In the genomic region with DNA sequence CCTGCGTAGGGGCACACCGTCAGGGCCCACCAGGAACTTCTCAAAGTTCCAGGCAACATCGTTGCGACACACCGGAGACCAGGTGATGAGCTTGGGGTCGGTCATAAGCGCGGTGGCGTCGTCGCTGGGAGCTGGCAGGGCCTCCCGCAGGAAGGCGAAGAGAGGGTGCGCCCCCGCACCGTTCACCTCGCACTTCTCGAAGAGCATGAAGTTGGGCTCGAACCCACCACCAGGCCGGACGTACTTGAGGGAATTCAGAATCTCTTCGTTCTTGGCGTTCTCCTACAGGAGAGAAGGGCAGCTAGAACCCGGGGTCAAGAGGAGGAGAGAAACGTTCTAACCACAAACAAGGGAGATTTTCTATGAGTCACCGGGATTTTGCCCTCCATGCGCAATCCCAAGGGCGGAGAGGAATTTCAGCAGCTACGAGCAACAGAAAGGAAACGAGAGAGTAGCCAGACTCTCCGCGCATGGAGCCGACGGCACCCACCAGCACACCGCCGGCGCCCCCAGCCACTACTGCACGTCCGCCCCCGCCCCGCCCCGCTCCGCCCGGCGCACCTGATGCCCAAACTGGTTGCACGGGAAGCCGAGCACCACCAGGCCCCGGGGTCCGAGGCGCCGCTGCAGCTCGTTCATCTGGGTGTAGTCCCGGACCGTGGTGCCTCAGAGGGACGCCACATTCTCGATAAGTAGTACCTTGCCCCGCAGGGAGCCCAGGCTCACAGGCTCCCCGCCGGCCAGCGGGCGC, we compare ENCODE assay signal across 8 cellular contexts. TPM values are rescaled to one million over a fixed set of nuclear protein-coding genes. Genes with fewer than 3 reads are reported as not detected.
DNase-seq lines count a peak whose midpoint lies in the region; ATAC-seq and TF ChIP-seq lines count a peak whose summit lies in the region.

No MANE protein-coding gene starts in this region.

- H3K4me3 ChIP-seq in HFF-Myc (replicated peaks; ENCODE audit: low read depth, low read length) (peak overlapping the region; percentile 86), PC-3 (ENCODE audit: low read length) (peak overlapping the region; percentile 87), uterus (peak overlapping the region; percentile 86 to 87)

- no peaks in the 10 kb centered on the region for H4K20me1 ChIP-seq in PC-3 (ENCODE audit: low read length)

- peak overlapping the region; percentile 79 for H3K4me2 ChIP-seq in PC-3 (ENCODE audit: low read length)

- TSS peak; percentile 77 for BruUV-seq in PC-3 (replicated peaks; lab: Mats Ljungman, UMichigan)

- H3K27me3 ChIP-seq in PC-3 (ENCODE audit: low read length): no peaks in the 10 kb centered on the region
- H3K27me3 ChIP-seq in uterus: no peaks in the 10 kb centered on the region

- peak; percentile 30 for ATAC-seq in PC-3
- ATAC-seq in omental fat pad (ENCODE audit: low FRiP score): peak; percentile 74
- ATAC-seq in GM18858 (IDR thresholded peaks at IDR 0.05; ENCODE audit: unreplicated experiment): no peak

- H3K9ac ChIP-seq in PC-3 (ENCODE audit: low read length): peak overlapping the region; percentile 89

- H3F3A ChIP-seq in PC-3 (ENCODE audit: low read length, unreplicated experiment): peaks cover 10% of the 10 kb centered on the region

- H3K4me1 ChIP-seq in PC-3 (ENCODE audit: insufficient read depth, low read length) (peaks cover 27% of the 10 kb centered on the region), uterus (peaks cover 0 to 10% of the 10 kb centered on the region in 2 donors)

- CTCF ChIA-PET in PC-3 (lab: Charles Lee): no interaction called here

- POLR2A ChIA-PET in PC-3 (lab: Charles Lee; ENCODE audit: unreplicated experiment): interaction anchor here (0.5 to 1.7 kb wide), 4 partner anchors 18 to 113 kb away, joined by 3 to 9 read pairs (median 5); a partner anchor contains a TSS

- H2AFZ ChIP-seq in PC-3 (ENCODE audit: low read length): peak overlapping the region; percentile 60

- H3K27ac ChIP-seq in PC-3 (ENCODE audit: low read length) (peak overlapping the region; percentile 90), uterus (peak overlapping the region; percentile 81 to 92)

- H3K36me3 ChIP-seq in PC-3 (ENCODE audit: low read depth, low read length) (peaks cover 37% of the 10 kb centered on the region), uterus (no peaks in the 10 kb centered on the region)

- H3K79me2 ChIP-seq in PC-3 (ENCODE audit: low read length): peaks cover 29% of the 10 kb centered on the region

- H3K9me3 ChIP-seq in PC-3 (ENCODE audit: low read length) (no peaks in the 10 kb centered on the region), uterus (no peaks in the 10 kb centered on the region)

- no peak for TF ChIP-seq CTCF in HFF-Myc (IDR thresholded peaks at IDR 0.05; ENCODE audit: low read depth, low read length, missing control alignments)
- TF ChIP-seq CTCF in PC-3 (conservative IDR thresholded peaks at IDR 0.05; ENCODE audit: low read depth, low read length): no peak
- no peak for TF ChIP-seq CTCF in omental fat pad (IDR thresholded peaks at IDR 0.05)
- TF ChIP-seq CTCF in uterus (IDR thresholded peaks at IDR 0.05): no peak

- intact Hi-C loops in PC-3 (cut with micrococcal nuclease) (loop anchor here (2.0 kb wide), 1 partner anchor 17 kb away; a partner anchor contains a TSS), uterus (cut with DNase I; ENCODE audit: low total_unique reads) (loop anchor here (5.0 kb wide), 1 partner anchor 55 kb away; a partner anchor contains a TSS)

- TF ChIP-seq POLR2A in uterus (IDR thresholded peaks at IDR 0.05): no peak

- DNase-seq in EL: peak; percentile 90
- peak; percentile 52 for DNase-seq in HFF-Myc (ENCODE audit: extremely low read depth, low read depth)
- DNase-seq in PC-3: peak; percentile 77
- peak; percentile 11 to 44 (median 30) for DNase-seq in activated naive CD4-positive, alpha-beta T cell (lab: John Stamatoyannopoulos, UW)
- DNase-seq in foreskin melanocyte: peak; percentile 65
- DNase-seq in omental fat pad (ENCODE audit: low spot score): no peak
- DNase-seq in uterus: peak; percentile 50 to 51

- H3K9me2 ChIP-seq in PC-3 (replicated peaks; ENCODE audit: low read length): no peaks in the 10 kb centered on the region

RNA-seq across cellular contexts. Expression of a gene that starts 0.5 kb away (rescaled TPM):
- total RNA-seq in PC-3 (2014; rRNA removed) (714 and 745 TPM in 2 replicates), omental fat pad (100 to 1,000 TPM; 318 to 730 (median 464) TPM), uterus (100 to 1,000 TPM in 2 of 4 donors, 10 to 100 TPM in 2; 40.2 to 450 (median 81.2) TPM)

RNA-seq across cellular contexts. Expression of a gene that starts 17.8 kb away (rescaled TPM):
- total RNA-seq in PC-3 (2014; rRNA removed) (19.9 and 22.8 TPM in 2 replicates), omental fat pad (10 to 100 TPM; 17.3 to 43.3 (median 34.6) TPM), uterus (10 to 100 TPM in 3 of 4 donors, 1 to 10 TPM in 1; 9.2 to 78.3 (median 28.8) TPM)

RNA-seq across cellular contexts. Expression of a gene that starts 54.1 kb away (rescaled TPM):
- total RNA-seq in PC-3 (2014; rRNA removed): 278 and 292 TPM in 2 replicates
- 100 to 1,000 TPM; 456 to 542 (median 494) TPM for total RNA-seq in omental fat pad
- total RNA-seq in uterus: 100 to 1,000 TPM; 282 to 493 (median 419) TPM

RNA-seq across cellular contexts. Expression of a gene that starts 54.6 kb away (rescaled TPM):
- total RNA-seq in PC-3 (2014; rRNA removed) (23.7 and 25.4 TPM in 2 replicates), omental fat pad (10 to 100 TPM; 15.1 to 30.9 (median 24.0) TPM), uterus (10 to 100 TPM in 3 of 4 donors, 1 to 10 TPM in 1; 2.1 to 26.0 (median 18.7) TPM)
